ENCODE assay signal across 1 cellular context in genomic region chr16:71808593-71809449, GRCh38.
A peak's percentile ranks its signal among the peaks of the same experiment; 100 is the strongest.
TF ChIP-seq lines count a peak whose summit lies in the region.

TSS of gene AP1G1 (minus strand) at chr16:71808834. CDS start at chr16:71789479, 19,355 bp downstream.

TF ChIP-seq in HepG2, 621 proteins besides CTCF, POLR2A, EP300 and RAD21 (continued from another document and continues in another):
- no peak for TF ChIP-seq BCLAF1 (IDR thresholded peaks at IDR 0.05)
- TF ChIP-seq HDAC1 (CRISPR knock-in tag; IDR thresholded peaks at IDR 0.05), result peak; percentile 89
- peak; percentile 62; the same call in 1 of the 2 replicates for TF ChIP-seq FOXK2 (IDR thresholded peaks at IDR 0.05)
- peak; percentile 70; the same call in 1 of the 2 replicates for TF ChIP-seq E2F5 (CRISPR knock-in tag; conservative IDR thresholded peaks at IDR 0.05)
- peak; percentile 88; the same call in 1 of the 2 replicates for TF ChIP-seq POGK (CRISPR knock-in tag; conservative IDR thresholded peaks at IDR 0.05)
- TF ChIP-seq IKZF4 (CRISPR knock-in tag; IDR thresholded peaks at IDR 0.05; ENCODE audit: borderline replicate concordance, low read depth, not compliant biosample characterization), result no peak
- TF ChIP-seq ZNF350 (CRISPR knock-in tag; IDR thresholded peaks at IDR 0.05; ENCODE audit: borderline replicate concordance, low read depth), result peak; percentile 91; the same call in 1 of the 2 replicates
- TF ChIP-seq PPARG (CRISPR knock-in tag; conservative IDR thresholded peaks at IDR 0.05), result 0 out of 2 replicates have a peak, but pooled peaks have one; percentile 18
- peak; percentile 78 for TF ChIP-seq ZNF768 (CRISPR knock-in tag; IDR thresholded peaks at IDR 0.05)
- no peak; the same call in 1 of the 2 replicates for TF ChIP-seq PAXIP1 (CRISPR knock-in tag; conservative IDR thresholded peaks at IDR 0.05)
- peak; percentile 34 for TF ChIP-seq CBX1 (IDR thresholded peaks at IDR 0.05; ENCODE audit: low read depth)
- TF ChIP-seq NFRKB (IDR thresholded peaks at IDR 0.05), result peak; percentile 100
- TF ChIP-seq ASH2L (IDR thresholded peaks at IDR 0.05; ENCODE audit: insufficient read length, low read depth, low read length), result peak; percentile 100
- no peak; the same call in 1 of the 2 replicates for TF ChIP-seq ZNF274 (CRISPR knock-in tag; IDR thresholded peaks at IDR 0.05)
- peak; percentile 82; the same call in 1 of the 2 replicates for TF ChIP-seq ZNF589 (CRISPR knock-in tag; conservative IDR thresholded peaks at IDR 0.05)
- peak; percentile 91 for TF ChIP-seq TARDBP (CRISPR knock-in tag; IDR thresholded peaks at IDR 0.05)
- TF ChIP-seq TAF1 (CRISPR knock-in tag; IDR thresholded peaks at IDR 0.05), result peak; percentile 97
- no peak; the same call in 1 of the 2 replicates for TF ChIP-seq NCOR1 (IDR thresholded peaks at IDR 0.05; ENCODE audit: borderline replicate concordance, low read length)
- TF ChIP-seq ZNF317 (CRISPR knock-in tag; IDR thresholded peaks at IDR 0.05), result peak; percentile 88
- TF ChIP-seq RFX1 (IDR thresholded peaks at IDR 0.05), result no peak
- TF ChIP-seq ZNF275 (CRISPR knock-in tag; IDR thresholded peaks at IDR 0.05; ENCODE audit: borderline replicate concordance), result peak; percentile 67; the same call in 1 of the 2 replicates
- TF ChIP-seq NFYB (CRISPR knock-in tag; IDR thresholded peaks at IDR 0.05), result peak; percentile 72
- TF ChIP-seq CSRNP2 (CRISPR knock-in tag; conservative IDR thresholded peaks at IDR 0.05; ENCODE audit: low read depth), result no peak
- TF ChIP-seq NFIB (CRISPR knock-in tag; IDR thresholded peaks at IDR 0.05; ENCODE audit: borderline replicate concordance), result no peak
- no peak; the same call in 1 of the 2 replicates for TF ChIP-seq SP140L (CRISPR knock-in tag; IDR thresholded peaks at IDR 0.05; ENCODE audit: borderline replicate concordance)
- TF ChIP-seq FOXO4 (CRISPR knock-in tag; conservative IDR thresholded peaks at IDR 0.05), result no peak
- TF ChIP-seq PHF21A (CRISPR knock-in tag; IDR thresholded peaks at IDR 0.05), result peak; percentile 92
- no peak for TF ChIP-seq ZNF775 (CRISPR knock-in tag; IDR thresholded peaks at IDR 0.05; ENCODE audit: borderline replicate concordance)
- TF ChIP-seq MXD3 (CRISPR knock-in tag; IDR thresholded peaks at IDR 0.05), result peak; percentile 91
- peak; percentile 88 for TF ChIP-seq ZFX (CRISPR knock-in tag; IDR thresholded peaks at IDR 0.05; ENCODE audit: low read depth)
- peak; percentile 89 for TF ChIP-seq SALL2 (CRISPR knock-in tag; IDR thresholded peaks at IDR 0.05)
- TF ChIP-seq HHEX (CRISPR knock-in tag; IDR thresholded peaks at IDR 0.05), result no peak
- no peak for TF ChIP-seq MBNL3 (CRISPR knock-in tag; conservative IDR thresholded peaks at IDR 0.05)
- peak; percentile 78 for TF ChIP-seq KDM3A (CRISPR knock-in tag; IDR thresholded peaks at IDR 0.05; ENCODE audit: low read depth)
- TF ChIP-seq ZNF256 (CRISPR knock-in tag; conservative IDR thresholded peaks at IDR 0.05), result peak; percentile 92; the same call in 1 of the 2 replicates
- TF ChIP-seq RBM39 (IDR thresholded peaks at IDR 0.05; ENCODE audit: low read depth, low read length, poor library complexity, severe bottlenecking), result peak; percentile 95
- peak; percentile 96; the same call in 1 of the 2 replicates for TF ChIP-seq ZNF235 (CRISPR knock-in tag; IDR thresholded peaks at IDR 0.05; ENCODE audit: borderline replicate concordance)
- peak; percentile 66 for TF ChIP-seq NFE2 (CRISPR knock-in tag; IDR thresholded peaks at IDR 0.05)
- 0 out of 2 replicates have a peak, but pooled peaks have one; percentile 29 for TF ChIP-seq HOXD1 (CRISPR knock-in tag; IDR thresholded peaks at IDR 0.05)
- peak; percentile 97 for TF ChIP-seq KDM5B (CRISPR knock-in tag; IDR thresholded peaks at IDR 0.05; ENCODE audit: borderline replicate concordance)
- peak; percentile 83 for TF ChIP-seq ELF3 (CRISPR knock-in tag; IDR thresholded peaks at IDR 0.05)
- peak; percentile 85 for TF ChIP-seq IKZF5 (CRISPR knock-in tag; IDR thresholded peaks at IDR 0.05)
- peak; percentile 75 for TF ChIP-seq BORCS8-MEF2B (CRISPR knock-in tag; IDR thresholded peaks at IDR 0.05)
- TF ChIP-seq KLF16 (CRISPR knock-in tag; IDR thresholded peaks at IDR 0.05), result peak; percentile 52 to 69; a peak in 2 of 4 replicates
- no peak for TF ChIP-seq ZNF263 (CRISPR knock-in tag; IDR thresholded peaks at IDR 0.05)
- 0 out of 2 replicates have a peak, but pooled peaks have one; percentile 27 for TF ChIP-seq MYNN (CRISPR knock-in tag; IDR thresholded peaks at IDR 0.05; ENCODE audit: low read depth)
- 0 out of 2 replicates have a peak, but pooled peaks have one; percentile 21 for TF ChIP-seq ZNF367 (CRISPR knock-in tag; IDR thresholded peaks at IDR 0.05; ENCODE audit: borderline replicate concordance)
- TF ChIP-seq ZNF530 (CRISPR knock-in tag; IDR thresholded peaks at IDR 0.05; ENCODE audit: low read depth), result peak; percentile 69; the same call in 1 of the 2 replicates
- TF ChIP-seq TRAFD1 (CRISPR knock-in tag; IDR thresholded peaks at IDR 0.05; ENCODE audit: borderline replicate concordance), result no peak
- TF ChIP-seq NR2F2 (IDR thresholded peaks at IDR 0.05; ENCODE audit: borderline replicate concordance, low read depth), result no peak
- peak; percentile 62 for TF ChIP-seq JARID2 (CRISPR knock-in tag; IDR thresholded peaks at IDR 0.05; ENCODE audit: insufficient replicate concordance)
- TF ChIP-seq GFI1 (CRISPR knock-in tag; IDR thresholded peaks at IDR 0.05; ENCODE audit: borderline replicate concordance), result 0 out of 2 replicates have a peak, but pooled peaks have one; percentile 51
